ENCODE assay signal across 11 cellular contexts in genomic region chr10:46541017-46541661, GRCh38. TPM values are rescaled to one million over a fixed set of nuclear protein-coding genes. Genes with fewer than 3 reads are reported as not detected.
DNase-seq lines count a peak whose midpoint lies in the region; ATAC-seq and TF ChIP-seq lines count a peak whose summit lies in the region.
"Had no signal": no experiment of that assay in that cellular context is flagged by ENCODE, and none has a peak within 500 bp of the region (broad histone marks: within the 10 kb centered on the region; RNA-seq: fewer than 3 reads in every experiment).

No MANE protein-coding gene starts in this region.

- peak; percentile 29 for DNase-seq in activated naive CD4-positive, alpha-beta T cell treated with anti-CD3 and anti-CD28 coated beads, Interleukin-2, amount 10 ng/mL, durations not matched to agents 7 days and 5 days
- no peak for DNase-seq in activated naive CD4-positive, alpha-beta T cell (lab: John Stamatoyannopoulos, UW)
- DNase-seq in coronary artery (ENCODE audit: low spot score) (no peak), left lung (peak; percentile 52 to 88), SKM-1 treated with dmso at 0.1 percent for 144 hours (lab: John Stamatoyannopoulos, UW; ENCODE audit: unreplicated experiment) (no peak), DMS153 (lab: John Stamatoyannopoulos, UW) (no peak)
- DNase-seq: COR-L47 had no signal

- H3K4me3 ChIP-seq in coronary artery (peak overlapping the region; percentile 61), left lung (peak overlapping the region; percentile 1 to 2), urinary bladder (ENCODE audit: low read depth, low read length) (peak overlapping the region; percentile 4)

- CTCF ChIA-PET in activated naive CD4-positive, alpha-beta T cell treated with anti-CD3 and anti-CD28 coated beads, Interleukin-2, amount 10 ng/mL, durations not matched to agents 7 days and 5 days (lab: Charles Lee), result no interaction called here

- no peak overlapping the region for H3K4me3 Mint-ChIP-seq in activated naive CD4-positive, alpha-beta T cell treated with anti-CD3 and anti-CD28 coated beads, Interleukin-2, amount 10 ng/mL, durations not matched to agents 7 days and 5 days

- H3K36me3 ChIP-seq in left lung (no peaks in the 10 kb centered on the region), urinary bladder (ENCODE audit: insufficient read depth) (no peaks in the 10 kb centered on the region)

- H3K4me1 ChIP-seq in left lung (peaks cover 5 to 6% of the 10 kb centered on the region in 2 donors), urinary bladder (ENCODE audit: insufficient read depth) (no peaks in the 10 kb centered on the region)

- peaks cover 70% of the 10 kb centered on the region for H3K27me3 Mint-ChIP-seq in activated naive CD4-positive, alpha-beta T cell treated with anti-CD3 and anti-CD28 coated beads, Interleukin-2, amount 10 ng/mL, durations not matched to agents 7 days and 5 days

- no peak for TF ChIP-seq CTCF in coronary artery (IDR thresholded peaks at IDR 0.05)
- no peak for TF ChIP-seq CTCF in left lung (IDR thresholded peaks at IDR 0.05)

- intact Hi-C loops in left lung (cut with DNase I), result no loop called here

- no peak overlapping the region for H3K27ac Mint-ChIP-seq in activated naive CD4-positive, alpha-beta T cell treated with anti-CD3 and anti-CD28 coated beads, Interleukin-2, amount 10 ng/mL, durations not matched to agents 7 days and 5 days

- H3K36me3 Mint-ChIP-seq in activated naive CD4-positive, alpha-beta T cell treated with anti-CD3 and anti-CD28 coated beads, Interleukin-2, amount 10 ng/mL, durations not matched to agents 7 days and 5 days, result no peaks in the 10 kb centered on the region

- H3K27ac ChIP-seq in coronary artery (no peak overlapping the region), left lung (peak overlapping the region in 1 of 2 donors; percentile 60), urinary bladder (ENCODE audit: low read depth) (no peak overlapping the region)
- H3K27ac ChIP-seq: KMS-11 had no signal

- ATAC-seq in left lung (peak; percentile 34), HG02852 (IDR thresholded peaks at IDR 0.05; ENCODE audit: unreplicated experiment) (no peak)

- no peaks in the 10 kb centered on the region for H3K9me3 Mint-ChIP-seq in activated naive CD4-positive, alpha-beta T cell treated with anti-CD3 and anti-CD28 coated beads, Interleukin-2, amount 10 ng/mL, durations not matched to agents 7 days and 5 days

- H3K4me1 Mint-ChIP-seq in activated naive CD4-positive, alpha-beta T cell treated with anti-CD3 and anti-CD28 coated beads, Interleukin-2, amount 10 ng/mL, durations not matched to agents 7 days and 5 days, result no peaks in the 10 kb centered on the region

- 11% methylated on average over 42 of the region's 42 CpGs for WGBS in urinary bladder

- peaks cover 0 to 25% of the 10 kb centered on the region in 2 donors for H3K27me3 ChIP-seq in left lung

- no peaks in the 10 kb centered on the region for H3K9me3 ChIP-seq in left lung

RNA-seq across cellular contexts. Expression of gene GPRIN2, which starts 15.3 kb away (rescaled TPM):
- 10 to 100 TPM; 20.2 to 39.8 TPM for total RNA-seq in left lung
- total RNA-seq in urinary bladder, result 1.2 TPM
- 0.27 TPM for polyA plus RNA-seq in urinary bladder
- total RNA-seq: lung microvascular endothelial cell had no signal

RNA-seq across cellular contexts. Expression of gene SYT15, which starts 37.8 kb away (rescaled TPM):
- total RNA-seq in left lung, result 10 to 100 TPM; 20.1 to 30.9 TPM
- 2.5 TPM for total RNA-seq in urinary bladder
- 5.1 TPM for polyA plus RNA-seq in urinary bladder

Comparison
In these comparisons a context has a peak if more than half of its experiments do, and no peak if none do; other contexts are left out.
1. DNase-seq: peak in activated naive CD4-positive, alpha-beta T cell treated with anti-CD3 and anti-CD28 coated beads, Interleukin-2, amount 10 ng/mL, durations not matched to agents 7 days and 5 days (single experiment) and left lung (2 of 2); none in activated naive CD4-positive, alpha-beta T cell (0 of 4), coronary artery (single experiment), SKM-1 treated with dmso at 0.1 percent for 144 hours (single experiment) and DMS153 (single experiment).
2. H3K4me3 ChIP-seq: peak in every context shown above with its lines; median percentile 61 in coronary artery; 4 in urinary bladder; 2 in left lung.